In the genomic region with DNA sequence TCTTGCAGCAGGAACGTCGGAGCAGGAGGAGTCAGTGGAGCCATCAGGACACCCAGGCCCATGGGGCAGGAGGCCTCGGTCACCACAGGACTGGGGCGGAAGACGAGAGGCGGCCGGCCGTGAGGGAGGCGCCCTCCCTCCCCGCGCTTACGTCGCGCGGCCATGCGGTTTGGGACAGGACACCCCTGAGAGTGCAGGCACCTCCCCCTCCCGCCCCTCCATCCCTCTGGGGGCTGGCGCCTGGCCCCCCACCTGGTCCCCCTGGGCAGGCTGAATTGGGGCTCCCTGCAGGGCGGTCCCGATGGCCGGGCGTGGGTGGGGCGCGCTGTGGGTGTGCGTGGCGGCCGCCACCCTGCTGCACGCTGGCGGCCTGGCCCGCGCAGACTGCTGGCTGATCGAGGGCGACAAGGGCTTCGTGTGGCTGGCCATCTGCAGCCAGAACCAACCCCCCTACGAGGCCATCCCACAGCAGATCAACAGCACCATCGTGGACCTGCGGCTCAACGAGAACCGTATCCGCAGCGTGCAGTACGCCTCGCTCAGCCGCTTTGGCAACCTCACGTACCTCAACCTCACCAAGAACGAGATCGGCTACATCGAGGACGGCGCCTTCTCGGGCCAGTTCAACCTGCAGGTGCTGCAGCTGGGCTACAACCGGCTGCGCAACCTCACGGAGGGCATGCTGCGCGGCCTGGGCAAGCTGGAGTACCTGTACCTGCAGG, we compare ENCODE assay signal across 26 cellular contexts.
"Had no signal": no experiment of that assay in that cellular context is flagged by ENCODE, and none has a peak within 500 bp of the region (broad histone marks: within the 10 kb centered on the region; RNA-seq: fewer than 3 reads in every experiment).

No MANE protein-coding gene starts in this region.

- ATAC-seq: effector memory CD8-positive, alpha-beta T cell; esophagus mucosa; gastrocnemius medialis; heart right ventricle; left cardiac atrium; left lung; left ventricle myocardium superior; lower lobe of right lung; mucosa of descending colon had no signal

- H3K36me3 ChIP-seq: colonic mucosa, esophagus squamous epithelium, gastrocnemius medialis, left lung, lower lobe of right lung had no signal

- H3K9me3 ChIP-seq: colonic mucosa, esophagus squamous epithelium, gastrocnemius medialis, heart right ventricle, left lung, lower lobe of right lung, mucosa of descending colon had no signal

- H3K27ac ChIP-seq: colonic mucosa, epithelial cell of prostate, esophagus squamous epithelium, gastrocnemius medialis, heart right ventricle, left lung, lower lobe of right lung had no signal

- H3K4me3 Mint-ChIP-seq: dendritic cell treated with granulocyte-macrophage colony-stimulating factor and Interleukin-4, amounts not matched to agents 40 ng/mL and 50 ng/mL, for 4 days; effector memory CD8-positive, alpha-beta T cell; endodermal cell; mesothelial cell of epicardium had no signal

- H3K4me3 ChIP-seq: colonic mucosa, esophagus squamous epithelium, gastrocnemius medialis, heart right ventricle, left lung, lower lobe of right lung, mucosa of descending colon had no signal

- DNase-seq: cerebellar nuclear complex; colonic mucosa; cortex of kidney; effector CD8-positive, alpha-beta T cell; effector memory CD8-positive, alpha-beta T cell; endodermal cell; erythroblast; esophagus squamous epithelium; foreskin fibroblast; foreskin melanocyte; gastrocnemius medialis; heart right ventricle; hippocampal formation; left cardiac atrium; left ventricle myocardium superior; lower lobe of right lung; mesenchymal stem cell had no signal

- FAIRE-seq: endometrium, islet of Langerhans, keratinocyte had no signal

- H3K27ac Mint-ChIP-seq: dendritic cell treated with granulocyte-macrophage colony-stimulating factor and Interleukin-4, amounts not matched to agents 40 ng/mL and 50 ng/mL, for 4 days; effector memory CD8-positive, alpha-beta T cell; endodermal cell; mesothelial cell of epicardium had no signal

- H3K9me3 Mint-ChIP-seq: dendritic cell treated with granulocyte-macrophage colony-stimulating factor and Interleukin-4, amounts not matched to agents 40 ng/mL and 50 ng/mL, for 4 days; effector memory CD8-positive, alpha-beta T cell; endodermal cell; mesothelial cell of epicardium had no signal

- H3K4me1 Mint-ChIP-seq: endodermal cell had no signal
